8 cellular contexts compared by ENCODE assay signal in the genomic region with DNA sequence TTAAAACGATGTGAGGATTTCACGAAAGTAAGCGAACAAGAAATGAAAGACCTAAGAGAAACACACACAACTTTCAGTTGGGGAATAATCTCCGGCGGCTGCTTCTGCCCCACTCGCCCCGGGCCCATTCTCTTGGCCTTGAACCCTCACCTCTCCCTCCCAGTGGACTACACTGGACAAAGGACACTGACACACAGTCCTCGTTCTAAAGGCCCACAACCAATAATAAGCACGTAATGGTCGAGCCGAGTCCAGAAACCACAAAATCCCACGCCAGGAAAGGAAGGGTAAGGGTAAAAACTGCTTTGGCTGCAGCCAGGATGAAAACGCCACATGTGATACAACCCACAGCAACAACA. TPM values are rescaled to one million over a fixed set of nuclear protein-coding genes. Genes with fewer than 3 reads are reported as not detected.
DNase-seq lines count a peak whose midpoint lies in the region; ATAC-seq lines count a peak whose summit lies in the region.

No MANE protein-coding gene starts in this region.

- DNase-seq in Caki2 (ENCODE audit: low read depth) (peak; percentile 30), cerebellum (ENCODE audit: low spot score) (peak; percentile 7), DMS53 treated with DMSO at 0.1 percent for 48 hours (lab: John Stamatoyannopoulos, UW; ENCODE audit: unreplicated experiment) (no peak), SHP77 (lab: John Stamatoyannopoulos, UW) (no peak), RKO (ENCODE audit: low spot score) (no peak)

- H3K9ac ChIP-seq in HUES48 (ENCODE audit: low read depth, low read length) (peak overlapping the region; percentile 92), mucosa of stomach (ENCODE audit: low read length) (peak overlapping the region; percentile 96)

- peak overlapping the region; percentile 89 for H3K27ac ChIP-seq in HUES48 (ENCODE audit: low read depth, low read length)

- H3K9me3 ChIP-seq in HUES48 (ENCODE audit: control insufficient read depth, insufficient read depth, low read length) (no peaks in the 10 kb centered on the region), mucosa of stomach (ENCODE audit: control insufficient read depth, low read length) (no peaks in the 10 kb centered on the region)

- peaks cover 30% of the 10 kb centered on the region for H3K4me1 ChIP-seq in HUES48 (ENCODE audit: control insufficient read depth, insufficient read depth, low read length)
- no peaks in the 10 kb centered on the region for H3K4me1 ChIP-seq in mucosa of stomach (ENCODE audit: control insufficient read depth, insufficient read depth, low read length)

- H3K27me3 ChIP-seq in HUES48 (ENCODE audit: control insufficient read depth, insufficient read depth, low read length) (no peaks in the 10 kb centered on the region), mucosa of stomach (ENCODE audit: control insufficient read depth, insufficient read depth, low read length) (no peaks in the 10 kb centered on the region)

- ATAC-seq in HG02852 (IDR thresholded peaks at IDR 0.05; ENCODE audit: unreplicated experiment): no peak

- H3K4me3 ChIP-seq in HUES48 (ENCODE audit: low read depth, low read length) (peak overlapping the region; percentile 89), mucosa of stomach (ENCODE audit: low read length) (peak overlapping the region; percentile 97)

- in situ Hi-C loops in Caki2 (cut with HindIII; ENCODE audit: low pct_unique_long_range_greater_than_20kb, low sequenced_read_pairs): no loop called here

- peaks cover 42% of the 10 kb centered on the region for H3K36me3 ChIP-seq in HUES48 (ENCODE audit: control insufficient read depth, insufficient read depth, low read length)
- H3K36me3 ChIP-seq in mucosa of stomach (ENCODE audit: control insufficient read depth, insufficient read depth, low read length): no peaks in the 10 kb centered on the region

RNA-seq across cellular contexts. Expression of a gene that starts 0.5 kb away (rescaled TPM):
- 10.3 and 11.5 TPM in 2 replicates for total RNA-seq in Caki2 (2014; rRNA removed; shearing (Covaris generic); ENCODE audit: low replicate concordance)
- total RNA-seq in cerebellum: 76.9 TPM

RNA-seq across cellular contexts. Expression of a gene that starts 18.1 kb away (rescaled TPM):
- total RNA-seq in Caki2 (2014; rRNA removed; shearing (Covaris generic); ENCODE audit: low replicate concordance): 9.5 and 11.9 TPM in 2 replicates
- 39.2 TPM for total RNA-seq in cerebellum

Comparison
In these comparisons a context has a peak if more than half of its experiments do, and no peak if none do; other contexts are left out.
1. DNase-seq: peak in Caki2 (single experiment) and cerebellum (single experiment); none in DMS53 treated with DMSO at 0.1 percent for 48 hours (single experiment), SHP77 (0 of 2) and RKO (single experiment).